In genomic region chr3:27642796-27643195, GRCh38 we compare ENCODE assay signal across 17 cellular contexts.
"Had no signal": no experiment of that assay in that cellular context is flagged by ENCODE, and none has a peak within 500 bp of the region (broad histone marks: within the 10 kb centered on the region; RNA-seq: fewer than 3 reads in every experiment).

No MANE protein-coding gene starts in this region.

- H3K27ac ChIP-seq: parathyroid adenoma, sigmoid colon, tibial artery had no signal

- H3K36me3 Mint-ChIP-seq: brain; stimulated activated effector memory CD8-positive, alpha-beta T cell treated with anti-CD3 and anti-CD28 coated beads, Interleukin-12 subunit alpha, Interleukin-12 subunit beta, amount 100 ng/mL, for 72 hours had no signal

- H3K4me3 Mint-ChIP-seq: activated CD4-positive, alpha-beta T cell treated with anti-CD3 and anti-CD28 coated beads, Interleukin-2, amount 10 ng/mL, durations not matched to agents 24 days and 14 days; activated naive CD4-positive, alpha-beta T cell treated with anti-CD3 and anti-CD28 coated beads, Interleukin-2, amount 10 ng/mL, durations not matched to agents 7 days and 5 days; activated T-helper 17 cell treated with anti-CD3 and anti-CD28 coated beads, Interleukin-2, amount 50 U/mL, for 72 hours; brain; endodermal cell; naive B cell; stimulated activated effector memory CD8-positive, alpha-beta T cell treated with anti-CD3 and anti-CD28 coated beads, Interleukin-12 subunit alpha, Interleukin-12 subunit beta, amount 100 ng/mL, for 72 hours; T-helper 2 cell treated with Interferon-gamma antibody and Interleukin-4, amounts not matched to agents 5 μg/mL and 100 μg/mL, for 36 hours had no signal

- H2AFZ ChIP-seq: parathyroid adenoma had no signal

- DNase-seq: activated CD4-positive, alpha-beta T cell treated with anti-CD3 and anti-CD28 coated beads, Interleukin-2, amount 10 ng/mL, durations not matched to agents 24 days and 14 days; activated CD4-positive, CD25-positive, alpha-beta regulatory T cell; activated naive CD4-positive, alpha-beta T cell treated with anti-CD3 and anti-CD28 coated beads, Interleukin-2, amount 10 ng/mL, durations not matched to agents 7 days and 5 days; amniotic stem cell; cerebellar nuclear complex; dermis blood vessel endothelial cell; endodermal cell; erythroblast; naive B cell; sigmoid colon; SW 1271; tibial artery had no signal

- H3K4me3 ChIP-seq: sigmoid colon, tibial artery had no signal

- H3K27me3 ChIP-seq: sigmoid colon, tibial artery had no signal

- H3K27ac Mint-ChIP-seq: activated CD4-positive, alpha-beta T cell treated with anti-CD3 and anti-CD28 coated beads, Interleukin-2, amount 10 ng/mL, durations not matched to agents 24 days and 14 days; activated naive CD4-positive, alpha-beta T cell treated with anti-CD3 and anti-CD28 coated beads, Interleukin-2, amount 10 ng/mL, durations not matched to agents 7 days and 5 days; activated T-helper 17 cell treated with anti-CD3 and anti-CD28 coated beads, Interleukin-2, amount 50 U/mL, for 72 hours; brain; endodermal cell; naive B cell; stimulated activated effector memory CD8-positive, alpha-beta T cell treated with anti-CD3 and anti-CD28 coated beads, Interleukin-12 subunit alpha, Interleukin-12 subunit beta, amount 100 ng/mL, for 72 hours; T-helper 2 cell treated with Interferon-gamma antibody and Interleukin-4, amounts not matched to agents 5 μg/mL and 100 μg/mL, for 36 hours had no signal

- H3K36me3 ChIP-seq: sigmoid colon, tibial artery had no signal

- H3K9ac ChIP-seq: parathyroid adenoma had no signal

- H3K27me3 Mint-ChIP-seq: activated T-helper 17 cell treated with anti-CD3 and anti-CD28 coated beads, Interleukin-2, amount 50 U/mL, for 72 hours; naive B cell had no signal

- H3K9me3 Mint-ChIP-seq: activated CD4-positive, alpha-beta T cell treated with anti-CD3 and anti-CD28 coated beads, Interleukin-2, amount 10 ng/mL, durations not matched to agents 24 days and 14 days; brain; endodermal cell; naive B cell; stimulated activated effector memory CD8-positive, alpha-beta T cell treated with anti-CD3 and anti-CD28 coated beads, Interleukin-12 subunit alpha, Interleukin-12 subunit beta, amount 100 ng/mL, for 72 hours had no signal

- H3K4me1 ChIP-seq: parathyroid adenoma, sigmoid colon had no signal

- ATAC-seq: activated T-helper 17 cell treated with anti-CD3 and anti-CD28 coated beads, Interleukin-2, amount 50 U/mL, for 72 hours; stimulated activated effector memory CD8-positive, alpha-beta T cell treated with anti-CD3 and anti-CD28 coated beads, Interleukin-12 subunit alpha, Interleukin-12 subunit beta, amount 100 ng/mL, for 72 hours had no signal

- H3K9me3 ChIP-seq: sigmoid colon, tibial artery had no signal

- H3K4me1 Mint-ChIP-seq: brain had no signal
